ENCODE assay signal across 8 cellular contexts in genomic region chr19:37907735-37908066, GRCh38. TPM values are rescaled to one million over a fixed set of nuclear protein-coding genes. Genes with fewer than 3 reads are reported as not detected.
DNase-seq lines count a peak whose midpoint lies in the region; ATAC-seq and TF ChIP-seq lines count a peak whose summit lies in the region.

No MANE protein-coding gene starts in this region.

- H3K9me3 ChIP-seq in OCI-LY3 (ENCODE audit: insufficient read depth, low read length) (no peaks in the 10 kb centered on the region), esophagus (ENCODE audit: control insufficient read depth in 2 of 2, insufficient read depth in 1 of 2, low read depth in 1 of 2, low read length in 1 of 2) (no peaks in the 10 kb centered on the region), psoas muscle (no peaks in the 10 kb centered on the region)

- H3K9ac ChIP-seq in OCI-LY3 (ENCODE audit: low read length), result peak overlapping the region; percentile 78

- intact Hi-C loops in psoas muscle (cut with DNase I), result loop anchor here in 1 of 2 donors (5.0 to 10.0 kb wide), 4 partner anchors 95 to 410 kb away; partner anchors contain the start of genes KCNK6 and YIF1B

- ATAC-seq in psoas muscle (no peak), HG02798 (IDR thresholded peaks at IDR 0.05; ENCODE audit: poor library complexity, unreplicated experiment) (no peak), HG03342 (IDR thresholded peaks at IDR 0.05; ENCODE audit: unreplicated experiment) (no peak)

- H3K27me3 ChIP-seq in OCI-LY3 (ENCODE audit: low read depth, low read length), result no peaks in the 10 kb centered on the region
- H3K27me3 ChIP-seq in esophagus (ENCODE audit: control insufficient read depth in 1 of 2, insufficient read depth in 2 of 2, low read length in 2 of 2), result no peaks in the 10 kb centered on the region
- H3K27me3 ChIP-seq in psoas muscle (ENCODE audit: insufficient read depth in 3 of 3, low read length in 2 of 3), result no peaks in the 10 kb centered on the region

- WGBS in esophagus, 2 donors, result 5 to 7% methylated on average over 8 of the region's 8 CpGs
- WGBS in psoas muscle, 3 donors, result 5 to 7% (median 5%) methylated on average over 8 of the region's 8 CpGs

- H3K4me3 ChIP-seq in GM12875 (ENCODE audit: low read depth, low read length) (peak overlapping the region; percentile 94), OCI-LY3 (ENCODE audit: low read length) (peak overlapping the region; percentile 80), esophagus (ENCODE audit: low read depth in 1 of 2, low read length in 2 of 2) (peak overlapping the region; percentile 85 to 91), psoas muscle (peak overlapping the region; percentile 79)

- H2AFZ ChIP-seq in OCI-LY3 (ENCODE audit: low read depth, low read length), result peak overlapping the region; percentile 30; the same call in 1 of the 2 replicates

- peak overlapping the region; percentile 80 for H3K4me2 ChIP-seq in OCI-LY3 (ENCODE audit: low read length)

- peaks cover 31% of the 10 kb centered on the region for H3K79me2 ChIP-seq in OCI-LY3 (ENCODE audit: low read length)

- no peaks in the 10 kb centered on the region for H3K36me3 ChIP-seq in OCI-LY3 (replicated peaks; ENCODE audit: low read depth, low read length)
- H3K36me3 ChIP-seq in esophagus (ENCODE audit: control insufficient read depth in 2 of 2, insufficient read depth in 2 of 2, low read length in 1 of 2), result no peaks in the 10 kb centered on the region
- no peaks in the 10 kb centered on the region for H3K36me3 ChIP-seq in psoas muscle (ENCODE audit: insufficient read depth in 1 of 2, low read depth in 1 of 2)

- H4K20me1 ChIP-seq in OCI-LY3 (ENCODE audit: insufficient read depth, low read length), result 0 out of 2 replicates have a peak, but pooled peaks cover 3% of the 10 kb centered on the region

- DNase-seq in psoas muscle, result no peak
- DNase-seq in HT-29 (ENCODE audit: low spot score), result no peak
- DNase-seq in amygdala (lab: John Stamatoyannopoulos, UW), result no peak

- H3K4me1 ChIP-seq in OCI-LY3 (ENCODE audit: low read length) (peaks cover 18% of the 10 kb centered on the region), esophagus (ENCODE audit: control insufficient read depth in 2 of 2, insufficient read depth in 2 of 2, low read length in 1 of 2) (peaks cover 4% of the 10 kb centered on the region in 2 donors), psoas muscle (peaks cover 18% of the 10 kb centered on the region)

- H3K27ac ChIP-seq in OCI-LY3 (ENCODE audit: low read length), result no peak overlapping the region
- H3K27ac ChIP-seq in esophagus (ENCODE audit: low read depth in 2 of 2, low read length in 1 of 2), result no peak overlapping the region
- peak overlapping the region; percentile 76 for H3K27ac ChIP-seq in psoas muscle

- no peak for TF ChIP-seq CTCF in GM12875 (IDR thresholded peaks at IDR 0.05; ENCODE audit: borderline replicate concordance, insufficient read depth, low read depth, low read length)
- no peak for TF ChIP-seq CTCF in OCI-LY3 (IDR thresholded peaks at IDR 0.05; ENCODE audit: low read depth, low read length)
- no peak for TF ChIP-seq CTCF in psoas muscle (IDR thresholded peaks at IDR 0.05)

RNA-seq across cellular contexts. Expression of gene SIPA1L3, which starts 0.7 kb away (rescaled TPM):
- polyA plus RNA-seq in esophagus (10 to 100 TPM in 1 of 2 donors, 1 to 10 TPM in 1; 4.1 to 11.0 TPM), psoas muscle (1 to 10 TPM; 2.9 to 9.1 (median 4.5) TPM)
- total RNA-seq in psoas muscle, result 10 to 100 TPM in 2 of 4 donors, 1 to 10 TPM in 2; 6.1 to 28.2 (median 10.3) TPM
- 86.4 and 98.5 TPM in 2 replicates for total RNA-seq in HT-29 (2014; rRNA removed; shearing (Covaris generic))

RNA-seq across cellular contexts. Expression of gene WDR87, which starts 1.3 kb away (rescaled TPM):
- not detected for polyA plus RNA-seq in esophagus
- not detected for total RNA-seq in psoas muscle
- under 1 TPM in 1 of 3 donors, not detected in 2; under 0.01 TPM for polyA plus RNA-seq in psoas muscle
- total RNA-seq in HT-29 (2014; rRNA removed; shearing (Covaris generic)), result not detected in 2 replicates
